In genomic region chr14:93965968-93966474, GRCh38 we compare ENCODE assay signal across 1 cellular context.
TF ChIP-seq lines count a peak whose summit lies in the region.

No MANE protein-coding gene starts in this region.

TF ChIP-seq in A549, 52 proteins besides CTCF, POLR2A, EP300 and RAD21 (continued from another document):
- TF ChIP-seq RCOR1 (IDR thresholded peaks at IDR 0.05; ENCODE audit: low read depth, low read length) (no peak), MAX (IDR thresholded peaks at IDR 0.05) (no peak), NFE2L2 (conservative IDR thresholded peaks at IDR 0.05; ENCODE audit: low read length) (no peak)
